8 cellular contexts compared by ENCODE assay signal in the genomic region with DNA sequence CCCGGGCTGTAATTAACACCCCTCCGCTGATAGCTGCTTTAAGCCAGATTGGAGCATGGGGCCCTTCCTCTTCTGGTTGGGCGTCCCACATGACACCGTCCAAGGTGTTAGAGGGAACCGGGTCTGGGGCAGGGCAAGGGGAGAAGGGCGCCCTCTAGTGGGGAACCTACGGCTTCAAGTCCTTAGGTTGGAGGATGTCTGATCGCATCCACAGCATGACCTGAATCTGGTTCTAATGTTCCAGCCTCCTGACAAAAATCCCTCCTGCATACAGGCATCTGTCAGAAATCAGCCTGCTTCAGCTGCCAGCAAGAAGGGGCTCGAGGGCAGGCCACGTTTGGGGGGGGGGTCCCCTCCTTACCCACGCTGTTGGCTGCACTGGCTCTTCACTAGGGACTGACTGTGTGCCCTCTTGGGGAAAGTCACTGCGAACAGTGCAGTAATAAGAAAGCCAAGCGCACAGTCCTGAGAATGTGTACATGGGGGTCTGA.
DNase-seq lines count a peak whose midpoint lies in the region; ATAC-seq, FAIRE-seq and TF ChIP-seq lines count a peak whose summit lies in the region.

No MANE protein-coding gene starts in this region.

- CTCF ChIA-PET in PC-3 (lab: Charles Lee): interaction anchor here (0.6 kb wide), 1 partner anchor 576 kb away, joined by 3 read pairs; no protein-coding TSS in a partner anchor

- H4K20me1 ChIP-seq in PC-3 (ENCODE audit: low read length): no peaks in the 10 kb centered on the region
- no peaks in the 10 kb centered on the region for H4K20me1 ChIP-seq in keratinocyte (ENCODE audit: control insufficient read depth, extremely low read depth, insufficient read depth, low read length)

- FAIRE-seq in keratinocyte (lab: Jason Lieb, UNC): no peak

- H2AFZ ChIP-seq in PC-3 (ENCODE audit: low read length) (no peak overlapping the region), keratinocyte (ENCODE audit: control insufficient read depth, low read length) (no peak overlapping the region)

- H3K9me3 ChIP-seq in PC-3 (ENCODE audit: low read length) (no peaks in the 10 kb centered on the region), keratinocyte (ENCODE audit: control insufficient read depth, low read depth, low read length) (no peaks in the 10 kb centered on the region)

- DNase-seq in DMS53 (lab: John Stamatoyannopoulos, UW) (peak; percentile 84), PC-3 (peak; percentile 50), astrocyte of the cerebellum (ENCODE audit: low read depth) (peak; percentile 9), keratinocyte (ENCODE audit: low read depth, low spot score) (peak; percentile 32)
- DNase-seq in stimulated activated CD8-positive, alpha-beta memory T cell treated with anti-CD3 and anti-CD28 coated beads, Interleukin-12 subunit alpha, Interleukin-12 subunit beta, amount 100 ng/mL, for 24 hours (ENCODE audit: extremely low read depth): peak; percentile 19

- H3K4me3 ChIP-seq in PC-3 (ENCODE audit: low read length) (no peak overlapping the region), astrocyte of the cerebellum (ENCODE audit: low read depth, low read length) (no peak overlapping the region), keratinocyte (ENCODE audit: control insufficient read depth in 2 of 3, extremely low read depth in 1 of 3, insufficient read depth in 2 of 3, low read depth in 1 of 3, low read length in 3 of 3) (no peak overlapping the region)

- dilution Hi-C loops in keratinocyte (cut with MboI; ENCODE audit: extremely low pct_ligation_motif_present, low sequenced_read_pairs): loop anchor here (25.0 kb wide), 1 partner anchor 417 kb away; a partner anchor contains a TSS

- peaks cover 6% of the 10 kb centered on the region; the same call in 1 of the 2 replicates for H3K27me3 ChIP-seq in PC-3 (ENCODE audit: low read length)
- H3K27me3 ChIP-seq in keratinocyte (ENCODE audit: control insufficient read depth, extremely low read depth, insufficient read depth, low read length): no peaks in the 10 kb centered on the region

- H3F3A ChIP-seq in PC-3 (ENCODE audit: low read length, unreplicated experiment): no peaks in the 10 kb centered on the region

- no peaks in the 10 kb centered on the region for H3K9me1 ChIP-seq in keratinocyte (ENCODE audit: control insufficient read depth, extremely low read depth, insufficient read depth, low read length)

- in situ Hi-C loops in astrocyte of the cerebellum (cut with HindIII; ENCODE audit: low sequenced_read_pairs): no loop called here

- H3K27ac ChIP-seq in PC-3 (ENCODE audit: low read length) (no peak overlapping the region), keratinocyte (ENCODE audit: control insufficient read depth, insufficient read depth, low read length) (no peak overlapping the region)

- no peaks in the 10 kb centered on the region for H3K9me2 ChIP-seq in PC-3 (replicated peaks; ENCODE audit: low read length)

- intact Hi-C loops in PC-3 (cut with micrococcal nuclease): no loop called here

- no peak overlapping the region for H3K9ac ChIP-seq in PC-3 (ENCODE audit: low read length)
- H3K9ac ChIP-seq in keratinocyte (ENCODE audit: control insufficient read depth, extremely low read depth, insufficient read depth, low read length): no peak overlapping the region

- H3K4me1 ChIP-seq in PC-3 (ENCODE audit: insufficient read depth, low read length) (no peaks in the 10 kb centered on the region), keratinocyte (ENCODE audit: control insufficient read depth, extremely low read depth, insufficient read depth, low read length) (no peaks in the 10 kb centered on the region)

- H3K36me3 ChIP-seq in PC-3 (ENCODE audit: low read depth, low read length) (no peaks in the 10 kb centered on the region), keratinocyte (ENCODE audit: control insufficient read depth in 2 of 2, extremely low read depth in 1 of 2, insufficient read depth in 2 of 2, low read length in 2 of 2) (no peaks in the 10 kb centered on the region)

- ATAC-seq in HG02798 (IDR thresholded peaks at IDR 0.05; ENCODE audit: poor library complexity, unreplicated experiment): peak; percentile 38
- peak; percentile 76 for ATAC-seq in PC-3
- ATAC-seq in GM21619 (IDR thresholded peaks at IDR 0.05; ENCODE audit: unreplicated experiment): no peak
- no peak for ATAC-seq in GM21381 (IDR thresholded peaks at IDR 0.05; ENCODE audit: unreplicated experiment)

- H3K4me2 ChIP-seq in PC-3 (ENCODE audit: low read length): no peak overlapping the region
- no peak overlapping the region for H3K4me2 ChIP-seq in keratinocyte (ENCODE audit: control insufficient read depth, extremely low read depth, insufficient read depth, low read depth, low read length)

- POLR2A ChIA-PET in PC-3 (lab: Charles Lee; ENCODE audit: unreplicated experiment): no interaction called here

- BruUV-seq in PC-3 (replicated peaks; lab: Mats Ljungman, UMichigan): no TSS peak

- TF ChIP-seq CTCF in PC-3 (conservative IDR thresholded peaks at IDR 0.05; ENCODE audit: low read depth, low read length): peak; percentile 92
- TF ChIP-seq CTCF in astrocyte of the cerebellum (IDR thresholded peaks at IDR 0.05; ENCODE audit: low read depth, low read length, missing control alignments): peak; percentile 68
- peak; percentile 68 to 81 (median 81) for TF ChIP-seq CTCF in keratinocyte (optimal IDR thresholded peaks at IDR 0.05 in 1 of 3, IDR thresholded peaks at IDR 0.05 in 1 of 3, conservative IDR thresholded peaks at IDR 0.05 in 1 of 3; ENCODE audit: extremely low read depth in 1 of 3, insufficient read depth in 2 of 3, low read length in 3 of 3)

- no peaks in the 10 kb centered on the region for H3K79me2 ChIP-seq in PC-3 (ENCODE audit: low read length)
- no peaks in the 10 kb centered on the region for H3K79me2 ChIP-seq in keratinocyte (ENCODE audit: control insufficient read depth, insufficient read depth, low read length)

Comparison
In these comparisons a context has a peak if more than half of its experiments do, and no peak if none do; other contexts are left out.
1. DNase-seq: peak in every context shown above with its lines; median percentile 84 in DMS53; 50 in PC-3; 32 in keratinocyte; 19 in stimulated activated CD8-positive, alpha-beta memory T cell treated with anti-CD3 and anti-CD28 coated beads, Interleukin-12 subunit alpha, Interleukin-12 subunit beta, amount 100 ng/mL, for 24 hours; 9 in astrocyte of the cerebellum.
2. ATAC-seq: peak in HG02798 (single experiment) and PC-3 (single experiment); none in GM21619 (single experiment) and GM21381 (single experiment).
3. Peak in every context shown above with its lines, with median percentiles within 50 percentile points of each other: CTCF ChIP-seq.